ENCODE assay signal across 18 cellular contexts in the genomic region with DNA sequence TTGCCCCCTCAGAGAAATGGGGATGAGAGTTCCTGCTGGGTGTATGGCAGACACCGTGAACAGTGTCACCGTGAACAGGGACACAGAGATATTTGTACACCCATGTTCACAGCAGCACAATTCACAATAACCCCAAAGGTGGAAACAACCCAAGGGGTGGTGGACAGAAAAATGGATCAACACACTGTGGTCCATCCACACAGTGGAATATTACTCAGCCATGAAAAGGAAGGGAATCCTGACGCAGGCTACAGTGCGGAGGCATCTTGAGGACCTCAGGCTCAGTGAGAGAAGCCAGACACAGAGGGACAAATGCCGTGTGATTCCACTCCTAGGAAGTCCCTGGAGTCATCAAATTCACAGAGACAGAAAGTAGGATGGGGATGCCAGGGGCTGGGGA. TPM values are rescaled to one million over a fixed set of nuclear protein-coding genes. Genes with fewer than 3 reads are reported as not detected.
DNase-seq lines count a peak whose midpoint lies in the region; ATAC-seq, FAIRE-seq and TF ChIP-seq lines count a peak whose summit lies in the region.
"Had no signal": no experiment of that assay in that cellular context is flagged by ENCODE, and none has a peak within 500 bp of the region (broad histone marks: within the 10 kb centered on the region; RNA-seq: fewer than 3 reads in every experiment).

No MANE protein-coding gene starts in this region.

- BruUV-seq in K562 (replicated peaks; lab: Mats Ljungman, UMichigan) = no TSS peak

- 76% methylated on average over 5 of the region's 5 CpGs for WGBS in K562 (ENCODE audit: insufficient coverage, low coverage, missing lambda C conversion rate)

- no peaks in the 10 kb centered on the region for H3K9me3 ChIP-seq in K562 (replicated peaks; ENCODE audit: control insufficient read depth, insufficient read depth, low read depth, low read length)
- H3K9me3 ChIP-seq in neural progenitor cell (ENCODE audit: low read depth) = no peaks in the 10 kb centered on the region
- H3K9me3 ChIP-seq: BLaER1, Caco-2 had no signal

- H3K4me2 ChIP-seq in K562 (ENCODE audit: insufficient read depth, low read length) = no peak overlapping the region
- H3K4me2 ChIP-seq in neural progenitor cell = no peak overlapping the region
- H3K4me2 ChIP-seq: BLaER1 had no signal

- no peak for DNase-seq in activated CD4-positive, alpha-beta T cell treated with anti-CD3 and anti-CD28 coated beads, Interleukin-2, amount 10 ng/mL, durations not matched to agents 7 days and 5 days
- DNase-seq in activated CD4-positive, alpha-beta T cell treated with anti-CD3 and anti-CD28 coated beads, Interleukin-2, amount 50 U/mL, for 4 hours = no peak
- DNase-seq in K562 (ENCODE audit: extremely low read depth in 1 of 4, low spot score in 3 of 4) (no peak), neural progenitor cell (ENCODE audit: low spot score) (no peak)
- no peak for DNase-seq in stimulated activated naive CD4-positive, alpha-beta T cell treated with Interleukin-2 at 50 U/mL for 16 hours (lab: John Stamatoyannopoulos, UW)
- DNase-seq: AML-193; Caco-2; CD8-positive, alpha-beta memory T cell; DND-41; GDM1; GOT3; HCEC 1CT had no signal

- H4K20me1 ChIP-seq in K562 (replicated peaks; ENCODE audit: control insufficient read depth, insufficient read depth, low read length) = no peaks in the 10 kb centered on the region; the same call in 1 of the 2 replicates
- H4K20me1 ChIP-seq in neural progenitor cell (ENCODE audit: low read depth) = no peaks in the 10 kb centered on the region
- H4K20me1 ChIP-seq: BLaER1 had no signal

- H3K27me3 Mint-ChIP-seq in activated CD4-positive, alpha-beta T cell treated with anti-CD3 and anti-CD28 coated beads, Interleukin-2, amount 10 ng/mL, durations not matched to agents 7 days and 5 days = no peaks in the 10 kb centered on the region
- H3K27me3 Mint-ChIP-seq in neural progenitor cell (ENCODE audit: insufficient read depth, low read depth) = peaks cover 6% of the 10 kb centered on the region

- no peak for ATAC-seq in K562
- no peak for ATAC-seq in HG02981 (IDR thresholded peaks at IDR 0.05; ENCODE audit: unreplicated experiment)
- ATAC-seq in GM19467 (IDR thresholded peaks at IDR 0.05; ENCODE audit: unreplicated experiment) = no peak

- H3K36me3 ChIP-seq in K562 (ENCODE audit: control insufficient read depth, insufficient read depth, low read length) (peaks cover 3% of the 10 kb centered on the region; the same call in 1 of the 3 replicates), neural progenitor cell (no peaks in the 10 kb centered on the region)

- H3K36me3 Mint-ChIP-seq in activated CD4-positive, alpha-beta T cell treated with anti-CD3 and anti-CD28 coated beads, Interleukin-2, amount 10 ng/mL, durations not matched to agents 7 days and 5 days (ENCODE audit: low read depth) = no peaks in the 10 kb centered on the region
- no peaks in the 10 kb centered on the region for H3K36me3 Mint-ChIP-seq in neural progenitor cell
- H3K36me3 Mint-ChIP-seq: CD8-positive, alpha-beta memory T cell had no signal

- H3K27me3 ChIP-seq in K562 (ENCODE audit: control insufficient read depth in 2 of 2, insufficient read depth in 2 of 2, low read length in 2 of 2) (no peaks in the 10 kb centered on the region; a peak in 1 of 5 replicates), neural progenitor cell (no peaks in the 10 kb centered on the region)
- H3K27me3 ChIP-seq: BLaER1 had no signal

- no peak for TF ChIP-seq RAD21 in K562 (CRISPR knock-in tag; conservative IDR thresholded peaks at IDR 0.05 in 1 of 2, IDR thresholded peaks at IDR 0.05 in 1 of 2)

- TF ChIP-seq POLR2A in K562 (conservative IDR thresholded peaks at IDR 0.05) = no peak

- H3K27ac ChIP-seq in K562 (ENCODE audit: extremely low read depth, low read depth, low read length) = no peak overlapping the region
- H3K27ac ChIP-seq in neural progenitor cell = no peak overlapping the region
- H3K27ac ChIP-seq: 22Rv1, BLaER1, HL-60 had no signal

- H3K4me1 ChIP-seq in K562 (replicated peaks in 1 of 2; ENCODE audit: control insufficient read depth in 2 of 2, insufficient read depth in 2 of 2, low read length in 2 of 2) = peaks cover 0 to 8% of the 10 kb centered on the region in 2 experiments; a peak in 2 of 5 replicates
- no peaks in the 10 kb centered on the region for H3K4me1 ChIP-seq in neural progenitor cell
- H3K4me1 ChIP-seq: Caco-2 had no signal

- in situ Hi-C loops in K562 (cut with MboI) = no loop called here

- H3K4me3 Mint-ChIP-seq in activated CD4-positive, alpha-beta T cell treated with anti-CD3 and anti-CD28 coated beads, Interleukin-2, amount 10 ng/mL, durations not matched to agents 7 days and 5 days = no peak overlapping the region
- H3K4me3 Mint-ChIP-seq in neural progenitor cell = peak overlapping the region; percentile 8
- H3K4me3 Mint-ChIP-seq: CD8-positive, alpha-beta memory T cell had no signal

- peak overlapping the region; percentile 66 for H3K27ac Mint-ChIP-seq in activated CD4-positive, alpha-beta T cell treated with anti-CD3 and anti-CD28 coated beads, Interleukin-2, amount 10 ng/mL, durations not matched to agents 7 days and 5 days
- H3K27ac Mint-ChIP-seq in neural progenitor cell = no peak overlapping the region
- H3K27ac Mint-ChIP-seq: CD8-positive, alpha-beta memory T cell had no signal

- TF ChIP-seq CTCF in K562 (IDR thresholded peaks at IDR 0.05 in 2 of 3, conservative IDR thresholded peaks at IDR 0.05 in 1 of 3; ENCODE audit: insufficient read depth in 2 of 3, low read depth in 1 of 3, low read length in 3 of 3) = no peak
- no peak for TF ChIP-seq CTCF in neural progenitor cell (IDR thresholded peaks at IDR 0.05)

- POLR2A ChIA-PET in activated CD4-positive, alpha-beta T cell treated with anti-CD3 and anti-CD28 coated beads, Interleukin-2, amount 10 ng/mL, durations not matched to agents 7 days and 5 days (lab: Charles Lee) = no interaction called here
- POLR2A ChIA-PET in K562 (lab: Yijun Ruan, JAX) = interaction anchor here (0.9 kb wide), 1 partner anchor 9 kb away, joined by 3 read pairs; no protein-coding TSS in a partner anchor

- no peak overlapping the region for H2AFZ ChIP-seq in K562 (ENCODE audit: low read depth, low read length)
- no peak overlapping the region for H2AFZ ChIP-seq in neural progenitor cell (replicated peaks)

- no peaks in the 10 kb centered on the region for H3F3A ChIP-seq in neural progenitor cell (ENCODE audit: low read depth)

- H3K9ac ChIP-seq in K562 (ENCODE audit: insufficient read depth in 1 of 2, low read depth in 2 of 2, low read length in 2 of 2) = no peak overlapping the region
- H3K9ac ChIP-seq in neural progenitor cell = no peak overlapping the region
- H3K9ac ChIP-seq: BLaER1 had no signal

- intact Hi-C loops in K562 (cut with micrococcal nuclease) = no loop called here

- H3K9me1 ChIP-seq in K562 (ENCODE audit: control insufficient read depth, insufficient read depth, low read length) = no peaks in the 10 kb centered on the region

- FAIRE-seq in K562 (lab: Jason Lieb, UNC) = no peak
- FAIRE-seq: GM12892 had no signal

- H3K9me3 Mint-ChIP-seq in activated CD4-positive, alpha-beta T cell treated with anti-CD3 and anti-CD28 coated beads, Interleukin-2, amount 10 ng/mL, durations not matched to agents 7 days and 5 days = no peaks in the 10 kb centered on the region
- no peaks in the 10 kb centered on the region for H3K9me3 Mint-ChIP-seq in neural progenitor cell
- H3K9me3 Mint-ChIP-seq: CD8-positive, alpha-beta memory T cell had no signal

- H3K79me2 ChIP-seq in K562 (ENCODE audit: control insufficient read depth, insufficient read depth, low read length) = no peaks in the 10 kb centered on the region
- H3K79me2 ChIP-seq in neural progenitor cell (ENCODE audit: low read depth) = no peaks in the 10 kb centered on the region

- TF ChIP-seq EP300 in K562 (IDR thresholded peaks at IDR 0.05; ENCODE audit: low read length) = no peak

- H3K4me3 ChIP-seq in K562 = no peak overlapping the region
- H3K4me3 ChIP-seq in neural progenitor cell = no peak overlapping the region
- H3K4me3 ChIP-seq: BLaER1 had no signal

- CTCF ChIA-PET in activated CD4-positive, alpha-beta T cell treated with anti-CD3 and anti-CD28 coated beads, Interleukin-2, amount 10 ng/mL, durations not matched to agents 7 days and 5 days (lab: Charles Lee) = no interaction called here
- CTCF ChIA-PET in K562 (lab: Yijun Ruan, JAX; ENCODE audit: low intra/inter-chr PET ratio) = no interaction called here

- H3K4me1 Mint-ChIP-seq in activated CD4-positive, alpha-beta T cell treated with anti-CD3 and anti-CD28 coated beads, Interleukin-2, amount 10 ng/mL, durations not matched to agents 7 days and 5 days = no peaks in the 10 kb centered on the region
- H3K4me1 Mint-ChIP-seq in neural progenitor cell = peaks cover 5% of the 10 kb centered on the region
- H3K4me1 Mint-ChIP-seq: CD8-positive, alpha-beta memory T cell had no signal

RNA-seq across cellular contexts. Expression of gene CELF5, which starts 7.6 kb away (rescaled TPM):
- total RNA-seq in activated CD4-positive, alpha-beta T cell treated with anti-CD3 and anti-CD28 coated beads, Interleukin-2, amount 10 ng/mL, durations not matched to agents 7 days and 5 days = under 1 TPM; 0.06 to 0.20 TPM
- 0.18 and 0.69 TPM in 2 replicates for total RNA-seq in K562 (2011; cell fraction: chromatin; rRNA removed; ENCODE audit: low replicate concordance)
- 0.50 and 0.53 TPM in 2 replicates for total RNA-seq in K562 (2011; cell fraction: nucleolus; rRNA removed)
- 0.81 and 0.99 TPM in 2 replicates for total RNA-seq in K562 (2011; cell fraction: nucleoplasm; rRNA removed)
- total RNA-seq in K562 (2014; rRNA removed) (0.05 and 0.73 TPM in 2 replicates), K562 (2014; rRNA removed; fragmentation: Illumina TruSeq; extraction: Trizol) (0.07 and 0.26 TPM in 2 replicates), K562 (2015; rRNA removed; fragmentation: Illumina TruSeq; extraction: Trizol) (0.36 and 0.41 TPM in 2 replicates), K562 (2021) (0.29 and 0.49 TPM in 2 replicates), neural progenitor cell (ENCODE audit: low replicate concordance) (7.9 and 16.1 TPM in 2 replicates)
- polyA plus RNA-seq in K562 (2011; rRNA removed) (0.28 and 0.38 TPM in 2 replicates), K562 (2014; fragmentation: Illumina TruSeq; extraction: Trizol) (0.22 and 0.39 TPM in 2 replicates), K562 (2014; fragmentation: Nextera tagmentation; extraction: Ambion mirVana) (under 1 TPM; 0.01 to 0.07 TPM), K562 (2014; rRNA removed) (0.27 and 0.56 TPM in 2 replicates)
- 0.21 and 0.25 TPM in 2 replicates for polyA plus RNA-seq in K562 (2011; cell fraction: cytosol; rRNA removed)
- polyA plus RNA-seq in K562 (2011; cell fraction: nucleus; rRNA removed) = 1.4 and 2.7 TPM in 2 replicates
- polyA plus RNA-seq in K562 (2012) = 0.52 and 0.54 TPM in 2 replicates
- polyA minus RNA-seq in K562 (2011; rRNA and poly(A)+ RNA removed) = 0.18 and 0.30 TPM in 2 replicates
- polyA minus RNA-seq in K562 (2011; cell fraction: cytosol; rRNA and poly(A)+ RNA removed) = not detected in 2 replicates
- polyA minus RNA-seq in K562 (2011; cell fraction: nucleus; rRNA and poly(A)+ RNA removed) = 0.27 and 0.44 TPM in 2 replicates
- polyA plus RNA-seq: CD8-positive, alpha-beta memory T cell had no signal

RNA-seq across cellular contexts. Expression of gene NCLN, which starts 31.1 kb away (rescaled TPM):
- total RNA-seq in activated CD4-positive, alpha-beta T cell treated with anti-CD3 and anti-CD28 coated beads, Interleukin-2, amount 10 ng/mL, durations not matched to agents 7 days and 5 days = 10 to 100 TPM; 52.1 to 56.0 TPM
- 48.8 and 166 TPM in 2 replicates for total RNA-seq in K562 (2011; cell fraction: chromatin; rRNA removed; ENCODE audit: low replicate concordance)
- 171 and 189 TPM in 2 replicates for total RNA-seq in K562 (2011; cell fraction: nucleolus; rRNA removed)
- 87.3 and 91.6 TPM in 2 replicates for total RNA-seq in K562 (2011; cell fraction: nucleoplasm; rRNA removed)
- total RNA-seq in K562 (2014; rRNA removed) (49.3 and 79.1 TPM in 2 replicates), K562 (2014; rRNA removed; fragmentation: Illumina TruSeq; extraction: Trizol) (11.6 and 20.2 TPM in 2 replicates), K562 (2015; rRNA removed; fragmentation: Illumina TruSeq; extraction: Trizol) (39.7 and 47.4 TPM in 2 replicates), K562 (2021) (120 and 126 TPM in 2 replicates), neural progenitor cell (ENCODE audit: low replicate concordance) (12.2 and 50.8 TPM in 2 replicates)
- polyA plus RNA-seq in K562 (2011; rRNA removed) (39.6 and 55.9 TPM in 2 replicates), K562 (2014; fragmentation: Illumina TruSeq; extraction: Trizol) (25.6 and 56.1 TPM in 2 replicates), K562 (2014; fragmentation: Nextera tagmentation; extraction: Ambion mirVana) (1 to 10 TPM; 3.8 to 5.9 TPM), K562 (2014; rRNA removed) (58.0 and 62.8 TPM in 2 replicates)
- polyA plus RNA-seq in K562 (2011; cell fraction: cytosol; rRNA removed) = 53.3 and 119 TPM in 2 replicates
- 113 and 190 TPM in 2 replicates for polyA plus RNA-seq in K562 (2011; cell fraction: nucleus; rRNA removed)
- polyA plus RNA-seq in K562 (2012) = 69.1 and 86.6 TPM in 2 replicates
- polyA minus RNA-seq in K562 (2011; rRNA and poly(A)+ RNA removed) = 11.0 and 30.4 TPM in 2 replicates
- polyA minus RNA-seq in K562 (2011; cell fraction: cytosol; rRNA and poly(A)+ RNA removed) = 50.3 and 58.3 TPM in 2 replicates
- polyA minus RNA-seq in K562 (2011; cell fraction: nucleus; rRNA and poly(A)+ RNA removed) = 23.9 and 31.8 TPM in 2 replicates

RNA-seq across cellular contexts. Expression of gene S1PR4, which starts 38.3 kb away (rescaled TPM):
- 100 to 1,000 TPM; 162 to 209 TPM for total RNA-seq in activated CD4-positive, alpha-beta T cell treated with anti-CD3 and anti-CD28 coated beads, Interleukin-2, amount 10 ng/mL, durations not matched to agents 7 days and 5 days
- total RNA-seq in K562 (2011; cell fraction: chromatin; rRNA removed; ENCODE audit: low replicate concordance) = not detected in 2 replicates
- not detected in 2 replicates for total RNA-seq in K562 (2011; cell fraction: nucleolus; rRNA removed)
- not detected in 2 replicates for total RNA-seq in K562 (2011; cell fraction: nucleoplasm; rRNA removed)
- not detected in 2 replicates for total RNA-seq in K562 (2014; rRNA removed)
- not detected in 2 replicates for total RNA-seq in K562 (2014; rRNA removed; fragmentation: Illumina TruSeq; extraction: Trizol)
- total RNA-seq in K562 (2015; rRNA removed; fragmentation: Illumina TruSeq; extraction: Trizol) = not detected in 2 replicates
- 0.18 and 0.27 TPM in 2 replicates for total RNA-seq in K562 (2021)
- not detected in 2 replicates for polyA plus RNA-seq in K562 (2011; rRNA removed)
- polyA plus RNA-seq in K562 (2011; cell fraction: cytosol; rRNA removed) = 0.04 TPM in 1 of 2 replicates, not detected in the other
- polyA plus RNA-seq in K562 (2011; cell fraction: nucleus; rRNA removed) = 0.08 and 0.53 TPM in 2 replicates
- polyA plus RNA-seq in K562 (2012) = not detected in 2 replicates
- polyA plus RNA-seq in K562 (2014; fragmentation: Illumina TruSeq; extraction: Trizol) = not detected in 2 replicates
- not detected for polyA plus RNA-seq in K562 (2014; fragmentation: Nextera tagmentation; extraction: Ambion mirVana)
- polyA plus RNA-seq in K562 (2014; rRNA removed) = 0.07 TPM in 1 of 2 replicates, not detected in the other
- not detected in 2 replicates for polyA minus RNA-seq in K562 (2011; rRNA and poly(A)+ RNA removed)
- not detected in 2 replicates for polyA minus RNA-seq in K562 (2011; cell fraction: cytosol; rRNA and poly(A)+ RNA removed)
- polyA minus RNA-seq in K562 (2011; cell fraction: nucleus; rRNA and poly(A)+ RNA removed) = 0.13 TPM in 1 of 2 replicates, not detected in the other
- total RNA-seq in neural progenitor cell (ENCODE audit: low replicate concordance) = not detected in 2 replicates
- total RNA-seq: Caco-2 had no signal

Comparison
In these comparisons a context has a peak if more than half of its experiments do, and no peak if none do; other contexts are left out.
1. RNA of gene S1PR4, which starts 38.3 kb away (total RNA-seq): 162 to 209 TPM in activated CD4-positive, alpha-beta T cell treated with anti-CD3 and anti-CD28 coated beads, Interleukin-2, amount 10 ng/mL, durations not matched to agents 7 days and 5 days; 0.18 to 0.27 TPM in K562 and not detected in neural progenitor cell; every median in the first group is over 10 times any median in the second.